In genomic region chr2:142914507-142915313, GRCh38 we compare ENCODE assay signal across 11 cellular contexts. TPM values are rescaled to one million over a fixed set of nuclear protein-coding genes. Genes with fewer than 3 reads are reported as not detected.
DNase-seq lines count a peak whose midpoint lies in the region; ATAC-seq, FAIRE-seq and TF ChIP-seq lines count a peak whose summit lies in the region.
"Had no signal": no experiment of that assay in that cellular context is flagged by ENCODE, and none has a peak within 500 bp of the region (broad histone marks: within the 10 kb centered on the region; RNA-seq: fewer than 3 reads in every experiment).

No MANE protein-coding gene starts in this region.

- ATAC-seq in GM18502 (IDR thresholded peaks at IDR 0.05; ENCODE audit: poor library complexity, unreplicated experiment) (peak; percentile 99), GM21423 (IDR thresholded peaks at IDR 0.05; ENCODE audit: unreplicated experiment) (peak; percentile 98), HG03097 (IDR thresholded peaks at IDR 0.05; ENCODE audit: low FRiP score, unreplicated experiment) (peak; percentile 98)

- H3K79me1 ChIP-seq in H1 (ENCODE audit: low read depth, low read length) = no peaks in the 10 kb centered on the region

- H2AK5ac ChIP-seq in H1 (ENCODE audit: low read depth, low read length) = no peak overlapping the region

- CTCF ChIA-PET in H1 (lab: Charles Lee; ENCODE audit: partially characterized antibody) = interaction anchor here (0.6 to 1.8 kb wide), 6 partner anchors 12 to 1441 kb away, joined by 3 to 4 read pairs (median 3); no protein-coding TSS in a partner anchor

- H4K5ac ChIP-seq in H1 (ENCODE audit: insufficient read length, low read depth, low read length) = peak overlapping the region; percentile 51

- TF ChIP-seq RAD21 in H1 (IDR thresholded peaks at IDR 0.05 in 1 of 2, conservative IDR thresholded peaks at IDR 0.05 in 1 of 2; ENCODE audit: low read depth in 2 of 2, low read length in 2 of 2) = no peak

- no peak overlapping the region for H3K4me2 ChIP-seq in H1 (ENCODE audit: insufficient read depth in 1 of 2, low read depth in 2 of 2, low read length in 2 of 2)

- no peaks in the 10 kb centered on the region for H3K79me2 ChIP-seq in H1 (ENCODE audit: control insufficient read depth in 1 of 2, insufficient read depth in 2 of 2, low read length in 2 of 2)

- H3K56ac ChIP-seq in H1 (replicated peaks; ENCODE audit: insufficient read length, low read depth, low read length) = no peak overlapping the region

- 0 out of 2 replicates have a peak overlapping the region, but pooled peaks have one; percentile 62 for H2BK5ac ChIP-seq in H1 (ENCODE audit: low read depth, low read length)

- peak overlapping the region in 1 of 4 experiments; percentile 25; a peak in 1 of 8 replicates for H3K4me3 ChIP-seq in H1 (ENCODE audit: extremely low read depth in 1 of 4, insufficient read depth in 2 of 4, low read depth in 3 of 4, low read length in 4 of 4)
- H3K4me3 ChIP-seq: SJCRH30 had no signal

- no peak overlapping the region for H3K4ac ChIP-seq in H1 (replicated peaks; ENCODE audit: insufficient read length, low read depth, low read length)

- H2BK12ac ChIP-seq in H1 (ENCODE audit: low read depth, low read length) = 0 out of 2 replicates have a peak overlapping the region, but pooled peaks have one; percentile 22

- H3K23ac ChIP-seq in H1 (ENCODE audit: insufficient read length) = no peak overlapping the region

- H2BK20ac ChIP-seq in H1 (ENCODE audit: low read length) = no peak overlapping the region

- H3K14ac ChIP-seq in H1 (ENCODE audit: insufficient read length) = no peak overlapping the region

- peak overlapping the region; percentile 72; the same call in 1 of the 2 replicates for H2AFZ ChIP-seq in H1 (ENCODE audit: low read length)

- 75% methylated on average over 4 of the region's 4 CpGs; no CpG with 5 or more reads in 1 of the 2 experiments for WGBS in H1 (ENCODE audit: extremely low coverage in 1 of 2, insufficient coverage in 1 of 2, insufficient read length in 1 of 2, insufficient replicate concordance in 2 of 2, low coverage in 1 of 2, low lambda C conversion rate in 2 of 2, missing lambda C conversion rate in 1 of 2), 2 experiments

- no peak overlapping the region for H3K9ac ChIP-seq in H1 (replicated peaks in 1 of 4; ENCODE audit: extremely low read depth in 1 of 4, low read depth in 3 of 4, low read length in 3 of 4)

- no peaks in the 10 kb centered on the region for H3K36me3 ChIP-seq in H1 (ENCODE audit: control insufficient read depth in 2 of 4, insufficient read depth in 4 of 4, low read length in 3 of 4)
- H3K36me3 ChIP-seq: SJCRH30 had no signal

- H3K27ac ChIP-seq in H1 (ENCODE audit: low read depth, low read length) = no peak overlapping the region
- H3K27ac ChIP-seq: SJCRH30 had no signal

- TF ChIP-seq EP300 in H1 (IDR thresholded peaks at IDR 0.05; ENCODE audit: borderline replicate concordance in 1 of 2, low read depth in 2 of 2, low read length in 2 of 2) = 0 out of 3 replicates have a peak, but pooled peaks of 1 of the 2 experiments have one; percentile 12

- H2BK15ac ChIP-seq in H1 (ENCODE audit: low read length) = no peak overlapping the region

- no peaks in the 10 kb centered on the region for H4K20me1 ChIP-seq in H1 (replicated peaks in 1 of 2; ENCODE audit: control insufficient read depth in 1 of 2, insufficient read depth in 2 of 2, low read length in 2 of 2)

- FAIRE-seq in H1 (lab: Jason Lieb, UNC) = no peak

- H3K18ac ChIP-seq in H1 (ENCODE audit: extremely low read depth, low read length) = no peak overlapping the region

- peak overlapping the region; percentile 80 for H2BK120ac ChIP-seq in H1 (replicated peaks; ENCODE audit: low read depth, low read length)

- H3K9me3 ChIP-seq in H1 (ENCODE audit: insufficient read depth in 2 of 2, low read depth in 1 of 2, low read length in 1 of 2) = 0 out of 4 replicates have a peak, but pooled peaks cover 0 to 3% of the 10 kb centered on the region in 2 experiments
- H3K9me3 ChIP-seq: SJCRH30 had no signal

- peaks cover 0 to 5% (median 0%) of the 10 kb centered on the region in 4 experiments; a peak in 1 of 7 replicates for H3K4me1 ChIP-seq in H1 (replicated peaks in 1 of 4; ENCODE audit: control insufficient read depth in 3 of 4, insufficient read depth in 4 of 4, low read length in 3 of 4)
- H3K4me1 ChIP-seq: SJCRH30 had no signal

- no peak for TF ChIP-seq POLR2A in H1 (IDR thresholded peaks at IDR 0.05; ENCODE audit: control extremely low read depth in 1 of 2, low read depth in 2 of 2, low read length in 2 of 2)

- TF ChIP-seq CTCF in H1 (IDR thresholded peaks at IDR 0.05; ENCODE audit: control extremely low read depth in 1 of 3, insufficient read depth in 1 of 3, low read depth in 1 of 3, low read length in 3 of 3) = no peak

- no peaks in the 10 kb centered on the region for H3K23me2 ChIP-seq in H1 (ENCODE audit: low read depth, low read length)

- POLR2A ChIA-PET in H1 (lab: Charles Lee; ENCODE audit: partially characterized antibody) = interaction anchor here (0.6 kb wide), 1 partner anchor 50 kb away, joined by 4 read pairs; no protein-coding TSS in a partner anchor

- DNase-seq in H1 (ENCODE audit: low read depth in 1 of 2, low spot score in 2 of 2) (no peak), Kasumi-1 (lab: John Stamatoyannopoulos, UW) (no peak), NCI-H2107 treated with DMSO at 0.1 percent for 48 hours (lab: John Stamatoyannopoulos, UW; ENCODE audit: unreplicated experiment) (no peak), dedifferentiated amniotic fluid mesenchymal stem cell (ENCODE audit: extremely low spot score) (no peak)
- DNase-seq in activated CD8-positive, alpha-beta memory T cell treated with anti-CD3 and anti-CD28 coated beads for 24 hours = no peak
- DNase-seq: H9; SJCRH30; stimulated activated CD4-positive, alpha-beta T cell treated with anti-CD3 and anti-CD28 coated beads, Interleukin-15, amount 100 ng/mL, for 24 hours had no signal

- no peak overlapping the region for H4K91ac ChIP-seq in H1 (replicated peaks; ENCODE audit: insufficient read length, low read length)

- no peaks in the 10 kb centered on the region for H3K27me3 ChIP-seq in H1 (replicated peaks in 1 of 4; ENCODE audit: control insufficient read depth in 3 of 4, extremely low read depth in 1 of 4, insufficient read depth in 3 of 4, low read length in 3 of 4)
- H3K27me3 ChIP-seq: SJCRH30 had no signal

- no peak overlapping the region for H4K8ac ChIP-seq in H1 (ENCODE audit: extremely low read depth, insufficient read depth, low read length)

TF ChIP-seq in H1, 55 proteins besides CTCF, POLR2A, EP300 and RAD21:
- TF ChIP-seq TAF7 (optimal IDR thresholded peaks at IDR 0.05; ENCODE audit: borderline replicate concordance, low read depth, low read length) (no peak), ATF2 (IDR thresholded peaks at IDR 0.05; ENCODE audit: low read length) (no peak), YY1 (IDR thresholded peaks at IDR 0.05; ENCODE audit: low read depth, low read length) (peak; percentile 93), MAX (IDR thresholded peaks at IDR 0.05) (peak; percentile 78), SP1 (IDR thresholded peaks at IDR 0.05; ENCODE audit: low read depth, low read length) (peak; percentile 46; the same call in 1 of the 2 replicates), E2F6 (IDR thresholded peaks at IDR 0.05) (peak; percentile 47; the same call in 1 of the 2 replicates), TEAD4 (IDR thresholded peaks at IDR 0.05; ENCODE audit: low read depth, low read length) (no peak), CBX5 (IDR thresholded peaks at IDR 0.05; ENCODE audit: low read depth, low read length) (no peak), POU5F1 (IDR thresholded peaks at IDR 0.05; ENCODE audit: low read depth, low read length) (no peak)
TF ChIP-seq in H1: peak in this region for 4.

RNA-seq across cellular contexts. Expression of gene KYNU, which starts 37.2 kb away (rescaled TPM):
- 0.13 TPM in 2 replicates for total RNA-seq in H1 (2021; fragmentation: NEBNext Ultra II Directional; extraction: Animal tissue kit (Norgen Biotek cat#: 25700))
- 0.06 and 0.09 TPM in 2 replicates for polyA plus RNA-seq in H1 (2011; rRNA removed)
- 0.10 TPM for polyA plus RNA-seq in H1 (2011; cell fraction: cytosol; rRNA removed)
- not detected for polyA plus RNA-seq in H1 (2011; cell fraction: nucleus; rRNA removed)
- polyA plus RNA-seq in H1 (2012, experiment 1 of 2) = 0.10 to 0.15 TPM in 2 of 4 replicates, not detected in the others
- polyA plus RNA-seq in H1 (2012, experiment 2 of 2) = not detected
- 0.10 TPM for polyA plus RNA-seq in H1 (2013, experiment 1 of 2)
- 0.18 TPM for polyA plus RNA-seq in H1 (2013, experiment 2 of 2)
- 0.15 TPM in 1 of 2 replicates, not detected in the other for polyA minus RNA-seq in H1 (2011; rRNA and poly(A)+ RNA removed)
- polyA minus RNA-seq in H1 (2011; cell fraction: cytosol; rRNA and poly(A)+ RNA removed) = 4.0 TPM
- 3.8 TPM for polyA minus RNA-seq in H1 (2011; cell fraction: nucleus; rRNA and poly(A)+ RNA removed)
